Comparison of ENCODE assay signal across 18 cellular contexts in the genomic region with DNA sequence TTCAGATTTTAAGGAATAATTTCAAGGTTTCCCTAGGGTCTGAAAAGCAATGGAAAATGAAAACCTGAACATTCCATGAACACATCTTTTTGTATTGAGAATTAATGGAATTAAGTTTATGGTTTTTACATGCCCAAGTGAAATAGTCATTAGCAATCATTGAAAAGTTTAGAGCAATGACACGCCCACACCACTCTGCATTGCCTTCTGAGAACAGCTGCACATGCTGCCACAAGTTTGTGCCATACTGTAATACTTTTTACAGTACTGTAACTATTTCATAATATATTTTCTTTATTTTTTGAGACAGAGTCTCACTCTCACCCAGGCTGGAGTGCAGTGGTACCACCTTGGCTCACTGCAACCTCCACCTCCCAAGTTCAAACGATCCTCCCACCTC.
DNase-seq lines count a peak whose midpoint lies in the region; ATAC-seq, FAIRE-seq and TF ChIP-seq lines count a peak whose summit lies in the region.
"Had no signal": no experiment of that assay in that cellular context is flagged by ENCODE, and none has a peak within 500 bp of the region (broad histone marks: within the 10 kb centered on the region; RNA-seq: fewer than 3 reads in every experiment).

No MANE protein-coding gene starts in this region.

- H3K9me3 Mint-ChIP-seq in type B pancreatic cell = peaks cover 6% of the 10 kb centered on the region

- H3K27ac ChIP-seq in foreskin keratinocyte (no peak overlapping the region), right lobe of liver (no peak overlapping the region)

- H3K4me3 ChIP-seq in epithelial cell of esophagus (ENCODE audit: low read length) (no peak overlapping the region), right lobe of liver (no peak overlapping the region)
- H3K4me3 ChIP-seq: GM12878 had no signal

- H3K27me3 ChIP-seq in foreskin keratinocyte = no peaks in the 10 kb centered on the region
- H3K27me3 ChIP-seq in right lobe of liver = no peaks in the 10 kb centered on the region
- H3K27me3 ChIP-seq: BE2C had no signal

- TF ChIP-seq POLR2A in right lobe of liver (IDR thresholded peaks at IDR 0.05) = no peak

- no peaks in the 10 kb centered on the region for H3K27me3 Mint-ChIP-seq in type B pancreatic cell
- H3K27me3 Mint-ChIP-seq: CD4-positive, CD25-positive, alpha-beta regulatory T cell; CD8-positive, alpha-beta memory T cell had no signal

- no peaks in the 10 kb centered on the region for H3K36me3 ChIP-seq in right lobe of liver
- H3K36me3 ChIP-seq: BE2C had no signal

- H3K9me3 ChIP-seq in right lobe of liver = no peaks in the 10 kb centered on the region
- H3K9me3 ChIP-seq: BE2C had no signal

- peaks cover 4% of the 10 kb centered on the region for H3K36me3 Mint-ChIP-seq in type B pancreatic cell
- H3K36me3 Mint-ChIP-seq: CD4-positive, CD25-positive, alpha-beta regulatory T cell had no signal

- no peak overlapping the region for H3K4me3 Mint-ChIP-seq in type B pancreatic cell
- H3K4me3 Mint-ChIP-seq: CD4-positive, CD25-positive, alpha-beta regulatory T cell; CD8-positive, alpha-beta memory T cell had no signal

- no peak overlapping the region for H3K27ac Mint-ChIP-seq in type B pancreatic cell
- H3K27ac Mint-ChIP-seq: CD4-positive, CD25-positive, alpha-beta regulatory T cell; CD8-positive, alpha-beta memory T cell had no signal

- intact Hi-C loops in right lobe of liver (cut with DNase I) = no loop called here

- H3K4me1 Mint-ChIP-seq in type B pancreatic cell (ENCODE audit: unreplicated experiment) = no peaks in the 10 kb centered on the region
- H3K4me1 Mint-ChIP-seq: CD4-positive, CD25-positive, alpha-beta regulatory T cell; CD8-positive, alpha-beta memory T cell had no signal

- TF ChIP-seq CTCF in epithelial cell of esophagus (IDR thresholded peaks at IDR 0.05; ENCODE audit: insufficient read depth, low read depth, low read length, missing control alignments) (no peak), foreskin keratinocyte (conservative IDR thresholded peaks at IDR 0.05) (no peak), type B pancreatic cell (conservative IDR thresholded peaks at IDR 0.05) (no peak), right lobe of liver (IDR thresholded peaks at IDR 0.05) (no peak)

- FAIRE-seq in HTR-8/SVneo (lab: Jason Lieb, UNC) = peak; percentile 9
- FAIRE-seq: GM12878 had no signal

- 90% methylated on average over 2 of the region's 2 CpGs for WGBS in right lobe of liver (ENCODE audit: insufficient coverage, low coverage, low lambda C conversion rate, missing lambda C conversion rate)

- ATAC-seq in foreskin keratinocyte (peak; percentile 43), right lobe of liver (no peak)
- ATAC-seq: GM12878 had no signal

- DNase-seq in HTR-8/SVneo (ENCODE audit: insufficient read length, low spot score) = no peak
- peak; percentile 82 for DNase-seq in epithelial cell of esophagus (ENCODE audit: low read depth)
- peak; percentile 40 to 69 for DNase-seq in foreskin keratinocyte
- DNase-seq in NCI-H226 = no peak
- DNase-seq in type B pancreatic cell (ENCODE audit: extremely low spot score, unreplicated experiment) = no peak
- DNase-seq in right lobe of liver = no peak
- DNase-seq: BE2C; C1 segment of cervical spinal cord; CD4-positive, CD25-positive, alpha-beta regulatory T cell; CD8-positive, alpha-beta memory T cell; COR-L47; DMS 273 treated with DMSO at 0.1 percent for 48 hours; DMS53; DND-41; EL; GOT3; H7 had no signal

- H3K4me1 ChIP-seq in foreskin keratinocyte (no peaks in the 10 kb centered on the region), right lobe of liver (no peaks in the 10 kb centered on the region)
- H3K4me1 ChIP-seq: BE2C had no signal

Comparison
In these comparisons a context has a peak if more than half of its experiments do, and no peak if none do; other contexts are left out.
1. DNase-seq: peak in epithelial cell of esophagus (single experiment) and foreskin keratinocyte (2 of 2); none in HTR-8/SVneo (single experiment), NCI-H226 (single experiment), type B pancreatic cell (single experiment) and right lobe of liver (0 of 3).